8 cellular contexts compared by ENCODE assay signal in the genomic region with DNA sequence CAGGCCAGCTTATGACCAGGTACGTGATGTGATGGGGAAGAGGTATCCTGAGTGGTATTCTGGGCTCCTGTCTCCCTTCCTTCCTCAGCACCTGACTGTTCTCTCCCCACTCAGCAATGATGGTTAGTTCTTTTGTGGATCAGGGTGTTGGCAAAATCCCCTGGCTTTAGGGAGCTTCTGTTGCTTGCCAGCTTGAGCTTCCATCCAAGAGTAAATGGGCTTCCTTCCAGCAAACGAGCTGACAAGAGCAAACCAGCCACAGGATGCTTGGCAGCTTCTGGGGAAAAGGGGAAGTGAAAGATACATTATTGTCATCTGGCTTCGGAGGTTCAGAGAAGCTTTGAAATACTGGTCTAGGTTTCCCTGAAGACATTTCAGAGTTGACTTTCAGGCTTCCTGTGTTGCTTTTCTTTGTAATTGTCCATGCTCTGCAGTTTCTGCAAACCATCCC. TPM values are rescaled to one million over a fixed set of nuclear protein-coding genes. Genes with fewer than 3 reads are reported as not detected.
A peak's percentile ranks its signal among the peaks of the same experiment; 100 is the strongest.
DNase-seq lines count a peak whose midpoint lies in the region; ATAC-seq and TF ChIP-seq lines count a peak whose summit lies in the region.

No MANE protein-coding gene starts in this region.

- H3K4me3 ChIP-seq in thyroid gland (replicated peaks in 1 of 3) = no peak overlapping the region

- no peak for TF ChIP-seq POLR2A in thyroid gland (IDR thresholded peaks at IDR 0.05)

- WGBS in thyroid gland, 2 donors = 30 to 39% methylated on average over 3 of the region's 3 CpGs

- intact Hi-C loops in thyroid gland (cut with DNase I) = no loop called here

- H3K36me3 ChIP-seq in thyroid gland = peaks cover 6 to 8% of the 10 kb centered on the region in 2 donors

- peak overlapping the region in 2 of 3 donors; percentile 60 to 61 for H3K27ac ChIP-seq in thyroid gland

- no peaks in the 10 kb centered on the region for H3K27me3 ChIP-seq in thyroid gland

- H3K9me3 ChIP-seq in thyroid gland = no peaks in the 10 kb centered on the region

- peaks cover 38 to 69% of the 10 kb centered on the region in 2 donors for H3K4me1 ChIP-seq in thyroid gland

- peak; percentile 30 for ATAC-seq in HG02642 (IDR thresholded peaks at IDR 0.05; ENCODE audit: poor library complexity, unreplicated experiment)

- no peak for TF ChIP-seq CTCF in thyroid gland (IDR thresholded peaks at IDR 0.05)

- DNase-seq in activated naive CD4-positive, alpha-beta T cell treated with Interleukin-2 at 50 U/mL for 16 hours = peak; percentile 19
- DNase-seq in activated naive CD4-positive, alpha-beta T cell (lab: John Stamatoyannopoulos, UW) = no peak
- DNase-seq in NCI-H2029 (lab: John Stamatoyannopoulos, UW) = peak; percentile 75
- peak in 40 of 56 donors; percentile 11 to 71 (median 31) for DNase-seq in amygdala (lab: John Stamatoyannopoulos, UW)
- peak; percentile 67 for DNase-seq in iris pigment epithelial cell (ENCODE audit: low read depth)
- DNase-seq in thyroid gland = peak; percentile 33 to 48
- DNase-seq in HT-29 (ENCODE audit: low spot score) = no peak

RNA-seq across cellular contexts. Expression of a gene that starts 5.2 kb away (rescaled TPM):
- 10 to 100 TPM in 1 of 4 donors, 1 to 10 TPM in 3; 2.1 to 14.2 (median 7.1) TPM for total RNA-seq in thyroid gland
- 27.8 and 31.4 TPM in 2 replicates for total RNA-seq in HT-29 (2014; rRNA removed; shearing (Covaris generic))

Comparison
In these comparisons a context has a peak if more than half of its experiments do, and no peak if none do; other contexts are left out.
1. DNase-seq: peak in activated naive CD4-positive, alpha-beta T cell treated with Interleukin-2 at 50 U/mL for 16 hours (single experiment), NCI-H2029 (single experiment), amygdala (40 of 56), iris pigment epithelial cell (single experiment) and thyroid gland (2 of 2); none in activated naive CD4-positive, alpha-beta T cell (0 of 4) and HT-29 (single experiment).